ENCODE assay signal across 8 cellular contexts in genomic region chr15:65610871-65611718, GRCh38. TPM values are rescaled to one million over a fixed set of nuclear protein-coding genes. Genes with fewer than 3 reads are reported as not detected.
DNase-seq lines count a peak whose midpoint lies in the region; ATAC-seq and FAIRE-seq lines count a peak whose summit lies in the region.

Gene INTS14, minus strand, starts transcription at chr15:65611131. Its CDS starts 3,751 bp downstream, at chr15:65607380.

- peak within 1 kb of the TSS; percentile 90 to 98 for H3K4me3 Mint-ChIP-seq in effector memory CD8-positive, alpha-beta T cell
- peak within 1 kb of the TSS; percentile 93 for H3K4me3 Mint-ChIP-seq in memory B cell

- no peaks in the 10 kb centered on the region for H3K27me3 Mint-ChIP-seq in effector memory CD8-positive, alpha-beta T cell
- H3K27me3 Mint-ChIP-seq in memory B cell: no peaks in the 10 kb centered on the region

- DNase-seq in Caki2 (ENCODE audit: low read depth) (peak; percentile 96), HTR-8/SVneo (ENCODE audit: insufficient read length, low spot score) (peak; percentile 96), NOMO-1 treated with DMSO at 0.1 percent for 48 hours (lab: John Stamatoyannopoulos, UW; ENCODE audit: unreplicated experiment) (peak; percentile 96), memory B cell (ENCODE audit: low spot score in 2 of 2) (peak; percentile 82 to 84)
- peak; percentile 84 to 85 for DNase-seq in activated CD8-positive, alpha-beta memory T cell treated with anti-CD3 and anti-CD28 coated beads for 4 hours (ENCODE audit: low read depth in 2 of 2)
- peak; percentile 85 to 86 (median 85) for DNase-seq in effector memory CD8-positive, alpha-beta T cell
- peak; percentile 94 for DNase-seq in stimulated activated CD8-positive, alpha-beta memory T cell treated with anti-CD3 and anti-CD28 coated beads, Interleukin-12 subunit alpha, Interleukin-12 subunit beta, amount 100 ng/mL, for 24 hours (ENCODE audit: extremely low read depth)

- H3K4me1 Mint-ChIP-seq in effector memory CD8-positive, alpha-beta T cell (ENCODE audit: low read depth in 2 of 2): peaks cover 26 to 35% of the 10 kb centered on the region in 2 donors
- H3K4me1 Mint-ChIP-seq in memory B cell: peaks cover 19% of the 10 kb centered on the region

- no peaks in the 10 kb centered on the region for H3K9me3 Mint-ChIP-seq in effector memory CD8-positive, alpha-beta T cell
- H3K9me3 Mint-ChIP-seq in memory B cell: no peaks in the 10 kb centered on the region

- peak; percentile 67 for FAIRE-seq in HTR-8/SVneo (lab: Jason Lieb, UNC)

- ATAC-seq in GM21367 (IDR thresholded peaks at IDR 0.05; ENCODE audit: unreplicated experiment): peak; percentile 92
- ATAC-seq in effector memory CD8-positive, alpha-beta T cell (replicated peaks): peak; percentile 93
- peak; percentile 94 for ATAC-seq in memory B cell (ENCODE audit: low read depth)

- peak within 1 kb of the TSS; percentile 97 to 99 for H3K27ac Mint-ChIP-seq in effector memory CD8-positive, alpha-beta T cell
- H3K27ac Mint-ChIP-seq in memory B cell: peak within 1 kb of the TSS; percentile 92

- in situ Hi-C loops in Caki2 (cut with HindIII; ENCODE audit: low pct_unique_long_range_greater_than_20kb, low sequenced_read_pairs): no loop called here

- peaks cover 20% of the 10 kb centered on the region for H3K36me3 Mint-ChIP-seq in effector memory CD8-positive, alpha-beta T cell (ENCODE audit: insufficient read depth)
- H3K36me3 Mint-ChIP-seq in memory B cell: no peaks in the 10 kb centered on the region

RNA-seq across cellular contexts. Expression of gene INTS14, which starts in this region (rescaled TPM):
- total RNA-seq in Caki2 (2014; rRNA removed; shearing (Covaris generic); ENCODE audit: low replicate concordance): 9.3 and 38.2 TPM in 2 replicates

Comparison
In these comparisons a context has a peak if more than half of its experiments do, and no peak if none do; other contexts are left out.
1. Peak in every context shown above with its lines: DNase-seq and ATAC-seq.